ENCODE assay signal across 10 cellular contexts in genomic region chr15:46489276-46489675, GRCh38.
"Had no signal": no experiment of that assay in that cellular context is flagged by ENCODE, and none has a peak within 500 bp of the region (broad histone marks: within the 10 kb centered on the region; RNA-seq: fewer than 3 reads in every experiment).

No MANE protein-coding gene starts in this region.

- H3K36me3 ChIP-seq: HAP-1 had no signal

- FAIRE-seq: HTR-8/SVneo, K562 had no signal

- H3K4me3 ChIP-seq: GM23248, HAP-1, K562 had no signal

- H3K27ac ChIP-seq: GM23248 had no signal

- ATAC-seq: HCT116, K562 had no signal

- H3K4me1 ChIP-seq: HAP-1 had no signal

- H2AFZ ChIP-seq: GM23248 had no signal

- DNase-seq: GM23248, GOT3, H7, HFFc6, IMR-90, KG1 had no signal

- H3K9me3 ChIP-seq: HAP-1 had no signal

- H3K9ac ChIP-seq: GM23248 had no signal
